Comparison of ENCODE assay signal across 28 cellular contexts in genomic region chr10:5159126-5159525, GRCh38. TPM values are rescaled to one million over a fixed set of nuclear protein-coding genes. Genes with fewer than 3 reads are reported as not detected.
DNase-seq lines count a peak whose midpoint lies in the region; ATAC-seq and TF ChIP-seq lines count a peak whose summit lies in the region.
"Had no signal": no experiment of that assay in that cellular context is flagged by ENCODE, and none has a peak within 500 bp of the region (broad histone marks: within the 10 kb centered on the region; RNA-seq: fewer than 3 reads in every experiment).

No MANE protein-coding gene starts in this region.

- peaks cover 35% of the 10 kb centered on the region for H3K9me3 Mint-ChIP-seq in chondrocyte (ENCODE audit: low read depth)

- no peaks in the 10 kb centered on the region for H3K27me3 Mint-ChIP-seq in chondrocyte (ENCODE audit: low read depth)
- H3K27me3 Mint-ChIP-seq: activated T-helper 17 cell treated with anti-CD3 and anti-CD28 coated beads, Interleukin-2, amount 50 U/mL, for 72 hours; stimulated activated naive CD8-positive, alpha-beta T cell treated with anti-CD3 and anti-CD28 coated beads, Interleukin-15, Interleukin-2, amounts not matched to agents 100 ng/mL and 50 ng/mL, for 24 hours had no signal

- H3K4me3 Mint-ChIP-seq in chondrocyte (ENCODE audit: unreplicated experiment): no peak overlapping the region
- H3K4me3 Mint-ChIP-seq: activated T-helper 17 cell treated with anti-CD3 and anti-CD28 coated beads, Interleukin-2, amount 50 U/mL, for 72 hours; immature natural killer cell; nephron progenitor cell; stimulated activated naive CD8-positive, alpha-beta T cell treated with anti-CD3 and anti-CD28 coated beads, Interleukin-15, Interleukin-2, amounts not matched to agents 100 ng/mL and 50 ng/mL, for 24 hours; T-helper 2 cell treated with Interferon-gamma antibody and Interleukin-4, amounts not matched to agents 5 μg/mL and 100 μg/mL, for 36 hours had no signal

- no peaks in the 10 kb centered on the region for H3K4me1 Mint-ChIP-seq in chondrocyte (ENCODE audit: low read depth)
- H3K4me1 Mint-ChIP-seq: activated T-helper 17 cell treated with anti-CD3 and anti-CD28 coated beads, Interleukin-2, amount 50 U/mL, for 72 hours; immature natural killer cell; nephron progenitor cell had no signal

- TF ChIP-seq CTCF in chondrocyte (IDR thresholded peaks at IDR 0.05): no peak

- DNase-seq in ELR (ENCODE audit: low read depth): peak; percentile 25
- peak; percentile 79 for DNase-seq in NOMO-1 treated with DMSO at 0.1 percent for 48 hours (lab: John Stamatoyannopoulos, UW; ENCODE audit: unreplicated experiment)
- no peak for DNase-seq in chondrocyte (ENCODE audit: low spot score)
- DNase-seq in lung microvascular endothelial cell (ENCODE audit: low read depth in 2 of 2): peak; percentile 20 to 64
- DNase-seq in GDM1 (lab: John Stamatoyannopoulos, UW): no peak
- DNase-seq: activated CD8-positive, alpha-beta memory T cell treated with anti-CD3 and anti-CD28 coated beads, Interleukin-2, amount 50 U/mL, for 4 hours; aorta; DMS153; gastrocnemius medialis; GF-D8; hippocampal formation; immature natural killer cell; KBM-7; NCI-H1092; NCI-H187; NCI-H524 treated with DMSO at 0.1 percent for 48 hours; nephron progenitor cell; WERI-Rb-1 had no signal

- H3K27ac Mint-ChIP-seq in chondrocyte (ENCODE audit: unreplicated experiment): peak overlapping the region; percentile 13
- H3K27ac Mint-ChIP-seq: activated T-helper 17 cell treated with anti-CD3 and anti-CD28 coated beads, Interleukin-2, amount 50 U/mL, for 72 hours; immature natural killer cell; nephron progenitor cell; stimulated activated naive CD8-positive, alpha-beta T cell treated with anti-CD3 and anti-CD28 coated beads, Interleukin-15, Interleukin-2, amounts not matched to agents 100 ng/mL and 50 ng/mL, for 24 hours; T-helper 2 cell treated with Interferon-gamma antibody and Interleukin-4, amounts not matched to agents 5 μg/mL and 100 μg/mL, for 36 hours had no signal

- H3K36me3 Mint-ChIP-seq in chondrocyte (ENCODE audit: low read depth): no peaks in the 10 kb centered on the region

- ATAC-seq in HG03139 (IDR thresholded peaks at IDR 0.05; ENCODE audit: unreplicated experiment) (no peak), HG03280 (IDR thresholded peaks at IDR 0.05; ENCODE audit: unreplicated experiment) (no peak)
- ATAC-seq: activated naive CD4-positive, alpha-beta T cell treated with anti-CD3 and anti-CD28 coated beads, Interleukin-2, amount 50 U/mL, for 72 hours; activated T-helper 17 cell treated with anti-CD3 and anti-CD28 coated beads, Interleukin-2, amount 50 U/mL, for 72 hours; gastrocnemius medialis; sciatic nerve had no signal

RNA-seq across cellular contexts. Expression of gene AKR1C8, which starts 25.8 kb away (rescaled TPM):
- total RNA-seq in chondrocyte (not detected in 3 replicates), lung microvascular endothelial cell (not detected in 2 replicates)
- total RNA-seq: epithelial cell of proximal tubule, lower leg skin, mucosa of gallbladder had no signal

RNA-seq across cellular contexts. Expression of gene AKR1C4, which starts 37.5 kb away (rescaled TPM):
- total RNA-seq in chondrocyte (not detected in 3 replicates), lung microvascular endothelial cell (not detected in 2 replicates)
- total RNA-seq: activated naive CD4-positive, alpha-beta T cell treated with anti-CD3 and anti-CD28 coated beads, Interleukin-2, amount 50 U/mL, for 72 hours; aorta; epithelial cell of proximal tubule; lower leg skin; sciatic nerve had no signal

Comparison
In these comparisons a context has a peak if more than half of its experiments do, and no peak if none do; other contexts are left out.
1. DNase-seq: peak in ELR (single experiment), NOMO-1 treated with DMSO at 0.1 percent for 48 hours (single experiment) and lung microvascular endothelial cell (2 of 2); none in chondrocyte (single experiment) and GDM1 (single experiment).